Comparison of ENCODE assay signal across 29 cellular contexts in the genomic region with DNA sequence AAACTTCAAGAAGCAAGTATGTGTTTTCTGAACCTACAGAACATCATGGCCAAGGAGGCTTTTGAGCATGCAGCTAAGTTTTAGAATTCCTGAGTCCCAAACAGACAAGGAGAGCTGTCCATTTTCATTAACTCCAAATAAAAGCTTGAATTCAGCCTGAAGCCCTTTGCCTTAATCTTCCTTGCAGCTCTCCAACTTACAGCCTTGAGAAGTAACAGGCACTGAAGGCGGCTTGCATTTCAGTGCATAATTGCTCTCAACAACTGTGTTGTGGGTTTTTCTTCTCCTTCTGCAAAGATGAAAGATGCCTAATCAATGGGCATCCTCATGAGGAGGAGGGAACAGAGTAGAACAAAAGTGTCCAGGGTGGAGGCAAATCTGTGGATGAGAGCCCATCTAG.
"Had no signal": no experiment of that assay in that cellular context is flagged by ENCODE, and none has a peak within 500 bp of the region (broad histone marks: within the 10 kb centered on the region; RNA-seq: fewer than 3 reads in every experiment).

No MANE protein-coding gene starts in this region.

- H3K4me1 ChIP-seq: body of pancreas, breast epithelium, Peyer's patch, SJSA1 had no signal

- H3K4me3 ChIP-seq: body of pancreas, breast epithelium, MG63, Peyer's patch, SJSA1 had no signal

- H3K27me3 ChIP-seq: body of pancreas, breast epithelium, Peyer's patch, SJSA1 had no signal

- DNase-seq: activated CD4-positive, alpha-beta T cell treated with anti-CD3 and anti-CD28 coated beads for 36 hours; activated CD4-positive, alpha-beta T cell treated with anti-CD3 and anti-CD28 coated beads, Interleukin-2, amount 10 ng/mL, durations not matched to agents 7 days and 5 days; activated CD4-positive, alpha-beta T cell treated with anti-CD3 and anti-CD28 coated beads, Interleukin-2, amount 50 U/mL, for 48 hours; activated CD8-positive, alpha-beta T cell treated with anti-CD3 and anti-CD28 coated beads, Interleukin-2, amount 10 ng/mL, durations not matched to agents 7 days and 5 days; activated gamma-delta T cell; activated naive CD4-positive, alpha-beta T cell treated with Interleukin-2 at 50 U/mL for 16 hours; activated naive CD8-positive, alpha-beta T cell treated with anti-CD3 and anti-CD28 coated beads, Interleukin-2, amount 10 ng/mL, durations not matched to agents 7 days and 5 days; activated T-cell treated with anti-CD3 and anti-CD28 coated beads, Interleukin-2, amount 50 U/mL, for 24 hours; body of pancreas; Kasumi-1; KG1; MG63; NCI-H1048; NCI-H146; NCI-H187; NCI-H2029 treated with DMSO at 0.1 percent for 48 hours; NCI-H2107; NCI-H2171; NCI-H510A; NCI-H748 treated with DMSO at 0.1 percent for 48 hours; NK-92 treated with Interleukin-12 subunit alpha and Interleukin-12 subunit beta, amount 100 ng/mL, for 24 hours; PC-3; Peyer's patch; RPMI8226; SHP77 treated with DMSO at 0.1 percent for 48 hours; SK-N-SH had no signal

- H3K36me3 ChIP-seq: breast epithelium, MG63, Peyer's patch, SJSA1 had no signal

- H3K27ac ChIP-seq: body of pancreas, breast epithelium, Peyer's patch, SJSA1 had no signal

- H3K9me3 ChIP-seq: body of pancreas, breast epithelium, MG63, Peyer's patch, SJSA1, SK-N-SH had no signal

- H3K9ac ChIP-seq: SK-N-SH had no signal

- ATAC-seq: activated CD4-positive, alpha-beta T cell treated with anti-CD3 and anti-CD28 coated beads for 36 hours; activated CD4-positive, CD25-positive, alpha-beta regulatory T cell treated with anti-CD3 and anti-CD28 coated beads, Interleukin-2, amount 50 U/mL, for 24 hours; activated CD8-positive, alpha-beta T cell treated with anti-CD3 and anti-CD28 coated beads, Interleukin-2, amount 10 ng/mL, durations not matched to agents 7 days and 5 days; body of pancreas; PC-3 had no signal

- H3K4me2 ChIP-seq: SK-N-SH had no signal
